Comparison of ENCODE assay signal across 1 cellular context in the genomic region with DNA sequence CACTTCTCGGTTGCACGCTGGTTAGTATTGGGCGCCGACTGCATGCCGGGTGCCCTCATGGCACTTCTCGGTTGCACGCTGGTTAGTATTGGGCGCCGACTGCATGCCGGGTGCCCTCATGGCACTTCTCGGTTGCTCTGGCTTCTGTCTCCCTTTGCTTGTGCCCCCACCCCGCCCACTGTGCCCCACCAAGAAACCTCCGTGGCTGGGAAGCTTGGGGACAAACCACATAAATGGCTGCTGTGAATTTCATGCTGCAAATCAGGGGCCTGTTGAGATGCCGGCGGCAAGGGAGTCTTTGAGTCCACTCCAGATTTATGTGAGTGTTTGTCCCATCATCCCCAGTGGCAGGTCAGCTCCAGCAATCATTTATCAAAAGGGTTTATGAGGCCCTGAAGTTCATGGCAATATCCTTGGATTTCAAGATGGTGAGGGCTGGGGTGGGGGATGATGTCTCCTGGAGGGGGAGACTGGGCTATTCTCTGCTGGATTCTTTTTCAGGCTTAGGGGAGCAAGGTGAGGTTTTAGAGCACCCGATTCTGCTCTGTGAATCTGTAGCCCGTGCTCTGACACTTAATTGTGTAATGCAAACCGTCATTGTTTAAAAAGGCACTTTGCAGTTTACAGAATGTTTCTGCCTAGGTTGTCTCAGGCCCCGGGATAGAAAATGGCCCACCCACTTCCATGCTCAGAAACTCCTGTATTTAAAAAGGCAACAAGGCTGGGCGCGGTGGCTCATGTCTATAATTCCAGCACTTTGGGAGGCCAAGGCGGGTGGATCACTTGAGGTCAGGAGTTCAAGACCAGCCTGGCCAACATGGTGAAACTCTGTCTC.
TF ChIP-seq lines count a peak whose summit lies in the region.

No MANE protein-coding gene starts in this region.

TF ChIP-seq in HepG2, 621 proteins besides CTCF, POLR2A, EP300 and RAD21 (continued from another document):
- TF ChIP-seq CAMTA2 (CRISPR knock-in tag; IDR thresholded peaks at IDR 0.05; ENCODE audit: borderline replicate concordance) (no peak), CEBPG (CRISPR knock-in tag; IDR thresholded peaks at IDR 0.05) (0 out of 2 replicates have a peak, but pooled peaks have one; percentile 12), ELF4 (CRISPR knock-in tag; IDR thresholded peaks at IDR 0.05; ENCODE audit: borderline replicate concordance) (no peak), IRF2 (CRISPR knock-in tag; IDR thresholded peaks at IDR 0.05) (0 out of 2 replicates have a peak, but pooled peaks have one; percentile 6), ZNF234 (CRISPR knock-in tag; conservative IDR thresholded peaks at IDR 0.05) (no peak), ZKSCAN8 (CRISPR knock-in tag; IDR thresholded peaks at IDR 0.05; ENCODE audit: borderline replicate concordance) (0 out of 2 replicates have a peak, but pooled peaks have one; percentile 24), ARID2 (CRISPR knock-in tag; IDR thresholded peaks at IDR 0.05; ENCODE audit: borderline replicate concordance) (no peak)
- TF ChIP-seq, protein P1, sequence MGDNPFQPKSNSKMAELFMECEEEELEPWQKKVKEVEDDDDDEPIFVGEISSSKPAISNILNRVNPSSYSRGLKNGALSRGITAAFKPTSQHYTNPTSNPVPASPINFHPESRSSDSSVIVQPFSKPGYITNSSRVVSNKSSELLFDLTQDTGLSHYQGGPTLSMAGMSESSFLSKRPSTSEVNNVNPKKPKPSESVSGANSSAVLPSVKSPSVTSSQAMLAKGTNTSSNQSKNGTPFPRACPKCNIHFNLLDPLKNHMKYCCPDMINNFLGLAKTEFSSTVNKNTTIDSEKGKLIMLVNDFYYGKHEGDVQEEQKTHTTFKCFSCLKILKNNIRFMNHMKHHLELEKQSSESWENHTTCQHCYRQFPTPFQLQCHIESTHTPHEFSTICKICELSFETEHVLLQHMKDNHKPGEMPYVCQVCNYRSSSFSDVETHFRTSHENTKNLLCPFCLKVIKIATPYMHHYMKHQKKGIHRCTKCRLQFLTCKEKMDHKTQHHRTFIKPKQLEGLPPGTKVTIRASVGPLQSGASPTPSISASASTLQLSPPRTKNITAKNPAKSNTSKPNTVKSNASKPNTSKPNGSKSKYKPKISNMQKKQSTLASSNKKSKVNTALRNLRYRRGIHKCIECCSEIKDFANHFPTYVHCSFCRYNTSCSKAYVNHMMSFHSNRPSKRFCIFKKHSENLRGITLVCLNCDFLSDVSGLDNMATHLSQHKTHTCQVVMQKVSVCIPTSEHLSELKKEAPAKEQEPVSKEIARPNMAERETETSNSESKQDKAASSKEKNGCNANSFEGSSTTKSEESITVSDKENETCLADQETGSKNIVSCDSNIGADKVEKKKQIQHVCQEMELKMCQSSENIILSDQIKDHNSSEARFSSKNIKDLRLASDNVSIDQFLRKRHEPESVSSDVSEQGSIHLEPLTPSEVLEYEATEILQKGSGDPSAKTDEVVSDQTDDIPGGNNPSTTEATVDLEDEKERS (CRISPR knock-in tag; IDR thresholded peaks at IDR 0.05) = no peak
